9 cellular contexts compared by ENCODE assay signal in the genomic region with DNA sequence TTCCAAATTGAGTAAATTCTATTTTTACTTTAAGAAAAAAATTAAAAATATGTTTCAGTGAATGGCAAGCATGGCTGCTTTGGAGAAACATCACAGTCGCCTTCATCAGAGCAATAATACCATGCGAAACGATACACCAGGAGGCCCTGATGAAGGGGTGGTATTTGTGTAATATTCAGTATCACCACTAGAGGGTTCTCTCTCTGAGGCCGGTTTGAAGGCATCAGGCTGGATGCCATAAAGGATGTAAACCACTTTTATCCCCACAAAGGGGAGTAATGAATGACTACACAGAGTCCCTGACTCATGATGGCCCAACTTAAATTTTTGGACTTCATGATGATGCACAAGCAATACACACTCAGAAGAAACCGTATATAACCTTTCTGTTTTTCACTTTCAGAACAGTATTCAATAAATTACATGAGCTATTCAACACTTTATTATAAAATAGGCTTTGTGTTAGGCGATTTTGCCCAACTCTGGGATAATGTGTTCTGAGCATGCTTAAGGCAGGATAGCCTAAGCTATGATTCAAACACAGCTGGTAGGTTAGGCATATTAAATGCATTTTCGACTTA.
A peak's percentile ranks its signal among the peaks of the same experiment; 100 is the strongest.
DNase-seq lines count a peak whose midpoint lies in the region; ATAC-seq and TF ChIP-seq lines count a peak whose summit lies in the region.
"Had no signal": no experiment of that assay in that cellular context is flagged by ENCODE, and none has a peak within 500 bp of the region (broad histone marks: within the 10 kb centered on the region; RNA-seq: fewer than 3 reads in every experiment).

No MANE protein-coding gene starts in this region.

- H3K4me3 ChIP-seq in cardiac fibroblast (replicated peaks in 1 of 2; ENCODE audit: low read depth in 2 of 2, low read length in 2 of 2) = no peak overlapping the region

- DNase-seq in G401 (ENCODE audit: low spot score) = peak; percentile 38
- DNase-seq in HK-2 (ENCODE audit: unreplicated experiment) = peak; percentile 4
- peak; percentile 61 for DNase-seq in NCI-H82 treated with DMSO at 0.1 percent for 48 hours (lab: John Stamatoyannopoulos, UW; ENCODE audit: unreplicated experiment)
- DNase-seq in cardiac fibroblast (ENCODE audit: low read depth in 2 of 2) = peak; percentile 69 to 80
- no peak for DNase-seq in left lobe of liver (ENCODE audit: low spot score)
- DNase-seq in stimulated activated CD4-positive, alpha-beta T cell treated with anti-CD3 and anti-CD28 coated beads, Interleukin-2, amount 100 ng/mL, for 24 hours = no peak
- DNase-seq in GOT3 (lab: John Stamatoyannopoulos, UW) = no peak
- DNase-seq: activated naive CD8-positive, alpha-beta T cell treated with anti-CD3 and anti-CD28 coated beads, Interleukin-2, amount 10 ng/mL, durations not matched to agents 7 days and 5 days had no signal

- peak; percentile 80 for TF ChIP-seq CTCF in cardiac fibroblast (IDR thresholded peaks at IDR 0.05; ENCODE audit: low read depth, low read length)

- in situ Hi-C loops in G401 (cut with HindIII; ENCODE audit: low sequenced_read_pairs) = no loop called here

- ATAC-seq in GM21381 (IDR thresholded peaks at IDR 0.05; ENCODE audit: unreplicated experiment) (peak; percentile 83), left lobe of liver (peak; percentile 95)

Comparison
In these comparisons a context has a peak if more than half of its experiments do, and no peak if none do; other contexts are left out.
1. DNase-seq: peak in G401 (single experiment), HK-2 (single experiment), NCI-H82 treated with DMSO at 0.1 percent for 48 hours (single experiment) and cardiac fibroblast (2 of 2); none in left lobe of liver (single experiment), stimulated activated CD4-positive, alpha-beta T cell treated with anti-CD3 and anti-CD28 coated beads, Interleukin-2, amount 100 ng/mL, for 24 hours (0 of 2) and GOT3 (single experiment).